21 cellular contexts compared by ENCODE assay signal in the genomic region with DNA sequence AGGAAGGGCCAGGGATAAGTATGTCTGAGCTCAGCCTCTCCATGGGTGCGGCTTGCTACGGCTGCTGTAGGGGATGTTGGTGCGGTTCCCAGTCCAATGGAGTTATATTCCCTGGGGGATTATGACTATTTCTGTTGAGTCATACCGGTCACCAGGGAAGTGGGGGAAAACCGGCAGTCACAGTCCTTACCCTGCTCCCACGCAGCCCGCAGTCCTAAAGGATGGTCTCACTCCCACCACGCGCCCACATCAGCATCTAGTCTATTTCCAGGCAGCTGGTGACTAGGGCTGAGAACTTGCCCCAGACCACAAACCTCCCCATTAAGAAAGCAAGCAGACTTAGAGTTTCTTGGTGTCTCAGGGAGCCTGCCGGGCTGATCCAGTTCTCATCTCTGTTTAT.
DNase-seq lines count a peak whose midpoint lies in the region; ATAC-seq and TF ChIP-seq lines count a peak whose summit lies in the region.
"Had no signal": no experiment of that assay in that cellular context is flagged by ENCODE, and none has a peak within 500 bp of the region (broad histone marks: within the 10 kb centered on the region; RNA-seq: fewer than 3 reads in every experiment).

No MANE protein-coding gene starts in this region.

- TF ChIP-seq CTCF in A673 (conservative IDR thresholded peaks at IDR 0.05; ENCODE audit: low read depth, low read length): no peak

- DNase-seq in A673 (ENCODE audit: low spot score) (peak; percentile 26), RPMI7951 (ENCODE audit: low read depth) (peak; percentile 99), fibroblast of peridontal ligament (ENCODE audit: extremely low read depth) (peak; percentile 16), HEK293T (ENCODE audit: extremely low spot score) (no peak)
- DNase-seq in activated effector memory CD4-positive, alpha-beta T cell treated with Interleukin-2 at 50 U/mL for 16 hours: no peak
- no peak for DNase-seq in activated CD4-positive, alpha-beta T cell treated with anti-CD3 and anti-CD28 coated beads, Interleukin-2, amount 10 ng/mL, durations not matched to agents 7 days and 5 days
- DNase-seq: 8988T; Caco-2; DMS53; GDM1; GOT3; NCI-H1048; NCI-H146; NCI-H2107; NCI-H226; NCI-H69; NK-92 treated with Interleukin-12 subunit alpha and Interleukin-12 subunit beta, amount 100 ng/mL, for 24 hours; PC-3 had no signal

- H3K9me3 ChIP-seq in A673 (ENCODE audit: low read depth, low read length, poor library complexity, severe bottlenecking): no peaks in the 10 kb centered on the region
- H3K9me3 ChIP-seq: Caco-2 had no signal

- ATAC-seq in HG02798 (IDR thresholded peaks at IDR 0.05; ENCODE audit: poor library complexity, unreplicated experiment) (peak; percentile 36), HG03139 (IDR thresholded peaks at IDR 0.05; ENCODE audit: unreplicated experiment) (no peak)
- ATAC-seq: PC-3 had no signal

- H3K9me3 Mint-ChIP-seq in activated CD4-positive, alpha-beta T cell treated with anti-CD3 and anti-CD28 coated beads, Interleukin-2, amount 10 ng/mL, durations not matched to agents 7 days and 5 days: no peaks in the 10 kb centered on the region

- H3K36me3 ChIP-seq in A673 (ENCODE audit: insufficient read depth, low read length, poor library complexity, severe bottlenecking): no peaks in the 10 kb centered on the region

- no peaks in the 10 kb centered on the region for H3K4me1 ChIP-seq in A673 (ENCODE audit: insufficient read depth, low read length, poor library complexity, severe bottlenecking)
- H3K4me1 ChIP-seq: Caco-2 had no signal

- no peaks in the 10 kb centered on the region for H3K36me3 Mint-ChIP-seq in activated CD4-positive, alpha-beta T cell treated with anti-CD3 and anti-CD28 coated beads, Interleukin-2, amount 10 ng/mL, durations not matched to agents 7 days and 5 days (ENCODE audit: low read depth)
- H3K36me3 Mint-ChIP-seq: CD14-positive monocyte had no signal

- no peaks in the 10 kb centered on the region for H3K27me3 Mint-ChIP-seq in activated CD4-positive, alpha-beta T cell treated with anti-CD3 and anti-CD28 coated beads, Interleukin-2, amount 10 ng/mL, durations not matched to agents 7 days and 5 days

- H3K27ac Mint-ChIP-seq in activated CD4-positive, alpha-beta T cell treated with anti-CD3 and anti-CD28 coated beads, Interleukin-2, amount 10 ng/mL, durations not matched to agents 7 days and 5 days: no peak overlapping the region
- H3K27ac Mint-ChIP-seq: CD14-positive monocyte had no signal

- POLR2A ChIA-PET in A673 (lab: Charles Lee; ENCODE audit: low non-redundant PET): no interaction called here
- POLR2A ChIA-PET in HEK293T (lab: Yijun Ruan, JAX): no interaction called here
- POLR2A ChIA-PET in activated CD4-positive, alpha-beta T cell treated with anti-CD3 and anti-CD28 coated beads, Interleukin-2, amount 10 ng/mL, durations not matched to agents 7 days and 5 days (lab: Charles Lee): no interaction called here

- intact Hi-C loops in A673 (cut with micrococcal nuclease; ENCODE audit: unreplicated experiment): no loop called here

- H3K27ac ChIP-seq in A673 (ENCODE audit: low read depth, low read length, poor library complexity, severe bottlenecking): no peak overlapping the region

- no peak overlapping the region for H3K4me3 ChIP-seq in A673 (ENCODE audit: low read depth, low read length, poor library complexity, severe bottlenecking)

- no peak overlapping the region for H3K4me3 Mint-ChIP-seq in activated CD4-positive, alpha-beta T cell treated with anti-CD3 and anti-CD28 coated beads, Interleukin-2, amount 10 ng/mL, durations not matched to agents 7 days and 5 days
- H3K4me3 Mint-ChIP-seq: CD14-positive monocyte had no signal

- CTCF ChIA-PET in A673 (lab: Charles Lee) (no interaction called here), HEK293T (lab: Yijun Ruan, JAX) (no interaction called here)
- CTCF ChIA-PET in activated CD4-positive, alpha-beta T cell treated with anti-CD3 and anti-CD28 coated beads, Interleukin-2, amount 10 ng/mL, durations not matched to agents 7 days and 5 days (lab: Charles Lee): no interaction called here

- H3K4me1 Mint-ChIP-seq in activated CD4-positive, alpha-beta T cell treated with anti-CD3 and anti-CD28 coated beads, Interleukin-2, amount 10 ng/mL, durations not matched to agents 7 days and 5 days: no peaks in the 10 kb centered on the region
- H3K4me1 Mint-ChIP-seq: CD14-positive monocyte had no signal

- no TSS peak for BruUV-seq in A673 (replicated peaks; lab: Mats Ljungman, UMichigan)

- peaks cover 10% of the 10 kb centered on the region for H3K27me3 ChIP-seq in A673 (replicated peaks; ENCODE audit: insufficient read depth, low read depth, low read length, poor library complexity)

TF ChIP-seq in HEK293T, 16 proteins besides CTCF, POLR2A, EP300 and RAD21:
- TF ChIP-seq FOXM1 (IDR thresholded peaks at IDR 0.05; ENCODE audit: borderline replicate concordance): no peak
- TF ChIP-seq L3MBTL2 (conservative IDR thresholded peaks at IDR 0.05): no peak
- TF ChIP-seq, protein P1, sequence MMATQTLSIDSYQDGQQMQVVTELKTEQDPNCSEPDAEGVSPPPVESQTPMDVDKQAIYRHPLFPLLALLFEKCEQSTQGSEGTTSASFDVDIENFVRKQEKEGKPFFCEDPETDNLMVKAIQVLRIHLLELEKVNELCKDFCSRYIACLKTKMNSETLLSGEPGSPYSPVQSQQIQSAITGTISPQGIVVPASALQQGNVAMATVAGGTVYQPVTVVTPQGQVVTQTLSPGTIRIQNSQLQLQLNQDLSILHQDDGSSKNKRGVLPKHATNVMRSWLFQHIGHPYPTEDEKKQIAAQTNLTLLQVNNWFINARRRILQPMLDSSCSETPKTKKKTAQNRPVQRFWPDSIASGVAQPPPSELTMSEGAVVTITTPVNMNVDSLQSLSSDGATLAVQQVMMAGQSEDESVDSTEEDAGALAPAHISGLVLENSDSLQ (IDR thresholded peaks at IDR 0.05): no peak
- no peak for TF ChIP-seq NFRKB (IDR thresholded peaks at IDR 0.05)
- no peak for TF ChIP-seq ARNT (IDR thresholded peaks at IDR 0.05)
- TF ChIP-seq ZNF384 (IDR thresholded peaks at IDR 0.05): no peak
- no peak for TF ChIP-seq SP1 (IDR thresholded peaks at IDR 0.05)
- no peak for TF ChIP-seq ELF4 (IDR thresholded peaks at IDR 0.05)
- TF ChIP-seq CTBP1 (IDR thresholded peaks at IDR 0.05; ENCODE audit: borderline replicate concordance): no peak
- TF ChIP-seq FOXA1 (IDR thresholded peaks at IDR 0.05): no peak
- no peak for TF ChIP-seq BHLHE40 (IDR thresholded peaks at IDR 0.05; ENCODE audit: borderline replicate concordance)
- TF ChIP-seq SUZ12 (IDR thresholded peaks at IDR 0.05): no peak
- TF ChIP-seq FOXK2 (IDR thresholded peaks at IDR 0.05): no peak
- TF ChIP-seq TARDBP (IDR thresholded peaks at IDR 0.05): no peak

Comparison
In these comparisons a context has a peak if more than half of its experiments do, and no peak if none do; other contexts are left out.
1. DNase-seq: peak in A673 (single experiment), RPMI7951 (single experiment) and fibroblast of peridontal ligament (single experiment); none in activated effector memory CD4-positive, alpha-beta T cell treated with Interleukin-2 at 50 U/mL for 16 hours (single experiment), HEK293T (single experiment) and activated CD4-positive, alpha-beta T cell treated with anti-CD3 and anti-CD28 coated beads, Interleukin-2, amount 10 ng/mL, durations not matched to agents 7 days and 5 days (single experiment).